In the genomic region with DNA sequence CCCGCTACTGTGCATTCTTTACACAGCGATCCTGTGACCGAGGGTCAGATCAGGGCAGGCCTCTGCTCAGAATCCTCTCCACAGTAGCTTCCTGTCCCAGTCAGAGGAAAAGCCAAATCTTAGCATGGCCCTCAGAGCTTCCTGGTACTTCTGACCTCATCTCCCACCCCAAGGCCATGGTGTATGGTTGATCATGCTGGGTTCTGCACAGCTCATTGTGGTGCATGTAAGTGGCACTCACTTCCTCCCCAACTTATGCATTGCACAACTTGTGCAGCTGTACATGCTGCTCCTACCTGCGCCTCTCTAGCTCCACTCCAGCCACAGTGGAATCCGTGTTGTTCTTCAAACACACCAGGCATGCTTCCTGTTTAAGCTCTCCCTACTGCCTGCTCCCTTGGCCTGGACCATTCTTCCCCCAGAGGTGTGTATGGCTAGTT, we compare ENCODE assay signal across 10 cellular contexts. TPM values are rescaled to one million over a fixed set of nuclear protein-coding genes. Genes with fewer than 3 reads are reported as not detected.
DNase-seq lines count a peak whose midpoint lies in the region; ATAC-seq and FAIRE-seq lines count a peak whose summit lies in the region.
"Had no signal": no experiment of that assay in that cellular context is flagged by ENCODE, and none has a peak within 500 bp of the region (broad histone marks: within the 10 kb centered on the region; RNA-seq: fewer than 3 reads in every experiment).

No MANE protein-coding gene starts in this region.

- intact Hi-C loops in activated naive CD4-positive, alpha-beta T cell treated with anti-CD3 and anti-CD28 coated beads for 36 hours (cut with micrococcal nuclease): no loop called here

- CTCF ChIA-PET in activated naive CD4-positive, alpha-beta T cell treated with anti-CD3 and anti-CD28 coated beads for 36 hours (lab: Charles Lee): interaction anchor here (0.8 to 1.3 kb wide), 3 partner anchors 24 to 116 kb away, joined by 3 to 6 read pairs (median 3); no protein-coding TSS in a partner anchor

- H3K4me3 Mint-ChIP-seq in activated naive CD4-positive, alpha-beta T cell treated with anti-CD3 and anti-CD28 coated beads for 36 hours: no peak overlapping the region
- H3K4me3 Mint-ChIP-seq: B cell had no signal

- H3K9me3 Mint-ChIP-seq in activated naive CD4-positive, alpha-beta T cell treated with anti-CD3 and anti-CD28 coated beads for 36 hours: no peaks in the 10 kb centered on the region

- H3K36me3 Mint-ChIP-seq in activated naive CD4-positive, alpha-beta T cell treated with anti-CD3 and anti-CD28 coated beads for 36 hours (ENCODE audit: low read depth): no peaks in the 10 kb centered on the region

- H3K4me1 Mint-ChIP-seq in activated naive CD4-positive, alpha-beta T cell treated with anti-CD3 and anti-CD28 coated beads for 36 hours (ENCODE audit: low read depth): peaks cover 80% of the 10 kb centered on the region

- no peak for FAIRE-seq in RCC 7860 (lab: Jason Lieb, UNC)

- no peak overlapping the region for H3K27ac Mint-ChIP-seq in activated naive CD4-positive, alpha-beta T cell treated with anti-CD3 and anti-CD28 coated beads for 36 hours
- H3K27ac Mint-ChIP-seq: B cell had no signal

- peak; percentile 80 for ATAC-seq in stimulated activated naive CD8-positive, alpha-beta T cell treated with anti-CD3 and anti-CD28 coated beads, Interleukin-15, Interleukin-2, amounts not matched to agents 100 U/mL and 50 U/mL, for 24 hours
- ATAC-seq in HG03097 (IDR thresholded peaks at IDR 0.05; ENCODE audit: low FRiP score, unreplicated experiment) (no peak), GM21723 (IDR thresholded peaks at IDR 0.05; ENCODE audit: unreplicated experiment) (no peak)

- DNase-seq in activated naive CD4-positive, alpha-beta T cell treated with anti-CD3 and anti-CD28 coated beads for 36 hours: peak; percentile 50
- no peak for DNase-seq in activated naive CD4-positive, alpha-beta T cell treated with anti-CD3 and anti-CD28 coated beads, Interleukin-2, amount 50 U/mL, for 16 hours
- DNase-seq in SKM-1 (lab: John Stamatoyannopoulos, UW; ENCODE audit: unreplicated experiment): peak; percentile 76
- peak; percentile 79 for DNase-seq in foreskin melanocyte
- no peak for DNase-seq in stimulated activated naive CD8-positive, alpha-beta T cell treated with anti-CD3 and anti-CD28 coated beads, Interleukin-15, Interleukin-2, amounts not matched to agents 100 U/mL and 50 U/mL, for 24 hours
- DNase-seq in RCC 7860 (ENCODE audit: low spot score): no peak
- DNase-seq: amniotic stem cell had no signal

- no peaks in the 10 kb centered on the region for H3K27me3 Mint-ChIP-seq in activated naive CD4-positive, alpha-beta T cell treated with anti-CD3 and anti-CD28 coated beads for 36 hours (ENCODE audit: low read depth)
- H3K27me3 Mint-ChIP-seq: B cell had no signal

RNA-seq across cellular contexts. Expression of gene BMAL1, which starts 20.3 kb away (rescaled TPM):
- 10 to 100 TPM; 28.2 to 29.0 TPM for total RNA-seq in activated naive CD4-positive, alpha-beta T cell treated with anti-CD3 and anti-CD28 coated beads for 36 hours

Comparison
In these comparisons a context has a peak if more than half of its experiments do, and no peak if none do; other contexts are left out.
1. DNase-seq: peak in activated naive CD4-positive, alpha-beta T cell treated with anti-CD3 and anti-CD28 coated beads for 36 hours (single experiment), SKM-1 (single experiment) and foreskin melanocyte (single experiment); none in activated naive CD4-positive, alpha-beta T cell treated with anti-CD3 and anti-CD28 coated beads, Interleukin-2, amount 50 U/mL, for 16 hours (single experiment), stimulated activated naive CD8-positive, alpha-beta T cell treated with anti-CD3 and anti-CD28 coated beads, Interleukin-15, Interleukin-2, amounts not matched to agents 100 U/mL and 50 U/mL, for 24 hours (single experiment) and RCC 7860 (single experiment).